ENCODE assay signal across 23 cellular contexts in the genomic region with DNA sequence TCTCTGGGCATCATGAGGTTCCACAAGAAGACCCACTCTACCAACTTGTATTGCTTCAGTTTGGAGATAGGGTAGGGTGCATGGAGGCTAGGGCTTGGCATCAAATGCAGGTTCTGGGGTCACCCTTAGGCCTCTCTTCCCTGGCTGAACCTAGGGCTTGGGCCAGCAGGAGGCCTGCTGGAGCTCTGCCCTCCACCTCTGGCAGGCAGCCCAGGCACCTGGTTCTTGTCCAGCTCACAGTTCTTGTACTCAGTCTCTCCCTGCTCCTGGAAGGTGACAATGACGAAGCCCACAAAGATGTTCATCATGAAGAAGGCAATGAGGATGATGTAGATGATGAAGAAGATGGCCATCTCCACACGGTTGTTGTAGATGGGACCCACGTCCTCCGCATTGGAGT. TPM values are rescaled to one million over a fixed set of nuclear protein-coding genes. Genes with fewer than 3 reads are reported as not detected.
"Had no signal": no experiment of that assay in that cellular context is flagged by ENCODE, and none has a peak within 500 bp of the region (broad histone marks: within the 10 kb centered on the region; RNA-seq: fewer than 3 reads in every experiment).

No MANE protein-coding gene starts in this region.

- H3K9me3 Mint-ChIP-seq: activated naive CD4-positive, alpha-beta T cell treated with anti-CD3 and anti-CD28 coated beads, Interleukin-2, amount 50 U/mL, for 24 hours; dendritic cell treated with granulocyte-macrophage colony-stimulating factor and Interleukin-4, amounts not matched to agents 40 ng/mL and 50 ng/mL, for 4 days; natural killer cell; T-helper 2 cell treated with Interferon-gamma antibody and Interleukin-4, amounts not matched to agents 5 μg/mL and 100 μg/mL, for 36 hours had no signal

- ATAC-seq: activated CD4-positive, alpha-beta T cell treated with anti-CD3 and anti-CD28 coated beads for 36 hours; lower lobe of right lung; natural killer cell; stimulated activated naive CD8-positive, alpha-beta T cell treated with anti-CD3 and anti-CD28 coated beads, Interleukin-15, Interleukin-2, amounts not matched to agents 100 U/mL and 50 U/mL, for 24 hours; WTC11 had no signal

- H3K27me3 Mint-ChIP-seq: activated CD4-positive, alpha-beta T cell treated with anti-CD3 and anti-CD28 coated beads for 36 hours; activated naive CD4-positive, alpha-beta T cell treated with anti-CD3 and anti-CD28 coated beads, Interleukin-2, amount 50 U/mL, for 24 hours had no signal

- H3K27ac Mint-ChIP-seq: activated CD4-positive, alpha-beta T cell treated with anti-CD3 and anti-CD28 coated beads for 36 hours; activated naive CD4-positive, alpha-beta T cell treated with anti-CD3 and anti-CD28 coated beads, Interleukin-2, amount 50 U/mL, for 24 hours; dendritic cell treated with granulocyte-macrophage colony-stimulating factor and Interleukin-4, amounts not matched to agents 40 ng/mL and 50 ng/mL, for 4 days; natural killer cell; T-helper 2 cell treated with Interferon-gamma antibody and Interleukin-4, amounts not matched to agents 5 μg/mL and 100 μg/mL, for 36 hours; WTC11 had no signal

- H3K27ac ChIP-seq: ascending aorta, breast epithelium, hepatocyte, lower lobe of right lung, neutrophil, suprapubic skin, upper lobe of left lung had no signal

- H3K4me3 Mint-ChIP-seq: activated CD4-positive, alpha-beta T cell treated with anti-CD3 and anti-CD28 coated beads for 36 hours; activated naive CD4-positive, alpha-beta T cell treated with anti-CD3 and anti-CD28 coated beads, Interleukin-2, amount 50 U/mL, for 24 hours; dendritic cell treated with granulocyte-macrophage colony-stimulating factor and Interleukin-4, amounts not matched to agents 40 ng/mL and 50 ng/mL, for 4 days; natural killer cell; T-helper 2 cell treated with Interferon-gamma antibody and Interleukin-4, amounts not matched to agents 5 μg/mL and 100 μg/mL, for 36 hours; WTC11 had no signal

- H3K9me3 ChIP-seq: ascending aorta, breast epithelium, lower lobe of right lung, neutrophil, suprapubic skin, upper lobe of left lung had no signal

- H3K4me3 ChIP-seq: ascending aorta, breast epithelium, hepatocyte, lower lobe of right lung, suprapubic skin, upper lobe of left lung had no signal

- H3K36me3 ChIP-seq: ascending aorta, breast epithelium, lower lobe of right lung, neutrophil, suprapubic skin, upper lobe of left lung had no signal

- H3K4me1 ChIP-seq: breast epithelium, suprapubic skin had no signal

- H3K36me3 Mint-ChIP-seq: activated naive CD4-positive, alpha-beta T cell treated with anti-CD3 and anti-CD28 coated beads, Interleukin-2, amount 50 U/mL, for 24 hours; natural killer cell; WTC11 had no signal

- DNase-seq: activated CD4-positive, alpha-beta T cell treated with anti-CD3 and anti-CD28 coated beads for 36 hours; activated CD4-positive, alpha-beta T cell treated with anti-CD3 and anti-CD28 coated beads, Interleukin-2, amount 50 U/mL, for 48 hours; activated gamma-delta T cell; effector CD8-positive, alpha-beta T cell; lower lobe of right lung; natural killer cell; stimulated activated CD4-positive, alpha-beta T cell treated with anti-CD3 and anti-CD28 coated beads, Interleukin-12 subunit alpha, Interleukin-12 subunit beta, amount 100 ng/mL, for 4 hours; stimulated activated CD4-positive, alpha-beta T cell treated with anti-CD3 and anti-CD28 coated beads, Interleukin-2, amount 100 ng/mL, for 24 hours; stimulated activated naive CD8-positive, alpha-beta T cell treated with anti-CD3 and anti-CD28 coated beads, Interleukin-15, Interleukin-2, amounts not matched to agents 100 U/mL and 50 U/mL, for 24 hours; SW 1271; upper lobe of left lung had no signal

- H3K4me1 Mint-ChIP-seq: natural killer cell had no signal

- H3K27me3 ChIP-seq: ascending aorta, breast epithelium, upper lobe of left lung had no signal

RNA-seq across cellular contexts. Expression of a gene that starts 51.2 kb away (rescaled TPM):
- total RNA-seq: activated CD4-positive, alpha-beta T cell treated with anti-CD3 and anti-CD28 coated beads for 36 hours; ascending aorta; breast epithelium; esophagus mucosa; hepatocyte; mesenteric fat pad; natural killer cell; renal cortical epithelial cell; suprapubic skin had no signal
